In the genomic region with DNA sequence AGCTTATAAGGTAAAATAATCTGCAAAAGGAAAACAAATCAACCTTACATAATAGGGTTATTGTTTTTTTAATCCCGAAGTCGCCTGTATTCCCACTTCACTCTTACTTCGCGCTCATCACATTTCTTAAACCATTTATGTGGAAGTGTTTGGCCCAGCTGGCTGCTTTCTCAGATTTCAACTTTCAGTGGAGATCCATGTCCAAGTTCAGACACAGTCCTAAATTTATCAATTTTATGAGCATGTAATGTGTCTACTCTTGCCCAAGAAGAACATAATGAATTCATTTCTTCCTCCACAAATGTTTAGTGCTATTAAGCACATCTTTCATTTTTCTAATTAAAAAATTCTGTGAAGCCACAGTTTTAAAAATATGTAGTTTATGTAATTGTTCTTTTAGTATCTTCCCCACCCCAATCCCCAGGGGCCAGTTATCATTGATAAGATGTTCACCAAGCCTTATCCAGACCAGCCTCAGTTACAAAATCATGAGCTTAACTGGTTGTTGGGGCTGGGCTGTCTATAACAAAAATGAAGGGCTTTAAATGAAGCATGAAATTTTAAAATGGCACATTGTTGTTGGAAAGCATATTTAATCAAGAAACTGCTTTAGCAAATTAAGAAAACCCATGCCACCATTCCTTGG, we compare ENCODE assay signal across 16 cellular contexts.
"Had no signal": no experiment of that assay in that cellular context is flagged by ENCODE, and none has a peak within 500 bp of the region (broad histone marks: within the 10 kb centered on the region; RNA-seq: fewer than 3 reads in every experiment).

No MANE protein-coding gene starts in this region.

- DNase-seq: activated CD4-positive, alpha-beta T cell treated with anti-CD3 and anti-CD28 coated beads for 36 hours; activated CD8-positive, alpha-beta T cell treated with anti-CD3 and anti-CD28 coated beads for 36 hours; activated naive CD4-positive, alpha-beta T cell; central memory CD4-positive, alpha-beta T cell; effector CD8-positive, alpha-beta T cell; mammary epithelial cell; naive thymus-derived CD4-positive, alpha-beta T cell; posterior cingulate gyrus; sigmoid colon; stimulated activated CD4-positive, alpha-beta T cell treated with anti-CD3 and anti-CD28 coated beads, Interleukin-12 subunit alpha, Interleukin-12 subunit beta, amount 100 ng/mL, for 4 hours; stimulated activated naive CD8-positive, alpha-beta T cell treated with anti-CD3 and anti-CD28 coated beads, Interleukin-15, Interleukin-2, amounts not matched to agents 100 U/mL and 50 U/mL, for 24 hours; T-cell; upper lobe of left lung had no signal

- ATAC-seq: activated CD4-positive, alpha-beta T cell treated with anti-CD3 and anti-CD28 coated beads for 36 hours; activated CD8-positive, alpha-beta T cell treated with anti-CD3 and anti-CD28 coated beads for 36 hours; naive thymus-derived CD4-positive, alpha-beta T cell; stimulated activated naive CD8-positive, alpha-beta T cell treated with anti-CD3 and anti-CD28 coated beads, Interleukin-15, Interleukin-2, amounts not matched to agents 100 U/mL and 50 U/mL, for 24 hours; T-cell had no signal

- H3K27me3 ChIP-seq: sigmoid colon, suprapubic skin, upper lobe of left lung had no signal

- H3K9me3 ChIP-seq: sigmoid colon, suprapubic skin, upper lobe of left lung had no signal

- H3K4me3 ChIP-seq: coronary artery, sigmoid colon, suprapubic skin, upper lobe of left lung had no signal

- H3K36me3 ChIP-seq: sigmoid colon, suprapubic skin, upper lobe of left lung had no signal

- H3K27ac ChIP-seq: coronary artery, sigmoid colon, suprapubic skin, upper lobe of left lung, VCaP had no signal

- H3K4me1 ChIP-seq: upper lobe of left lung had no signal
